In the genomic region with DNA sequence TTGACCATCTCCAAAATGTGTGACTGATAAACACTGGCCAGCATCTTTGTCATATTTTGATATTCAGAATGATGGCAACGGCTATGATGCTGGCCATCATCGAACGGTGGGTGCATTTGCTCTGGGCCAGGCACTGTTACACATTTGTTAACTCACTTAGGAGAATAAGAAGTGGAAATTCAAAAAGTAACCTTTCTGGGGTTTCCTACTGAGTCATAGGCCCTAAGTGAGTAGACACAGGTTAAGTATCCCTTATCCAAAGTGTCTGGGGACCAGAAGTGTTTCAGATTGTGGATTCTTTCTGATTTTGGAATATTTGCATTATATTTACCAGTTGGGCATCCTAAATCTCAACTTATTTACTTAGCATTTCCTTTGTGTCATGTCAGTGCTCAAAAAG, we compare ENCODE assay signal across 28 cellular contexts.
"Had no signal": no experiment of that assay in that cellular context is flagged by ENCODE, and none has a peak within 500 bp of the region (broad histone marks: within the 10 kb centered on the region; RNA-seq: fewer than 3 reads in every experiment).

No MANE protein-coding gene starts in this region.

- H3K27me3 ChIP-seq: stomach, suprapubic skin, testis, thyroid gland, tibial artery, tibial nerve, transverse colon, upper lobe of left lung, upper lobe of right lung, uterus, vagina had no signal

- H3K9me3 Mint-ChIP-seq: stimulated activated effector memory CD8-positive, alpha-beta T cell treated with anti-CD3 and anti-CD28 coated beads, Interleukin-12 subunit alpha, Interleukin-12 subunit beta, amount 100 ng/mL, for 72 hours; stimulated activated memory B cell treated with anti-CD40 and anti-IgM and Interleukin-4, amounts not matched to agents 10 μg/mL and 1 μg/mL and 100 μg/mL, for 72 hours; stimulated activated naive B cell treated with anti-CD40 and anti-IgM and Interleukin-4, amounts not matched to agents 10 μg/mL and 1 μg/mL and 100 μg/mL, for 72 hours; stimulated activated naive CD8-positive, alpha-beta T cell treated with anti-CD3 and anti-CD28 coated beads, Interleukin-15, Interleukin-2, amounts not matched to agents 100 ng/mL and 50 ng/mL, for 24 hours; type B pancreatic cell had no signal

- H3K36me3 Mint-ChIP-seq: stimulated activated effector memory CD8-positive, alpha-beta T cell treated with anti-CD3 and anti-CD28 coated beads, Interleukin-12 subunit alpha, Interleukin-12 subunit beta, amount 100 ng/mL, for 72 hours; stimulated activated memory B cell treated with anti-CD40 and anti-IgM and Interleukin-4, amounts not matched to agents 10 μg/mL and 1 μg/mL and 100 μg/mL, for 72 hours; stimulated activated naive B cell treated with anti-CD40 and anti-IgM and Interleukin-4, amounts not matched to agents 10 μg/mL and 1 μg/mL and 100 μg/mL, for 72 hours had no signal

- H3K4me1 ChIP-seq: stomach, thyroid gland, tibial artery, upper lobe of left lung, upper lobe of right lung, uterus had no signal

- H3K27ac ChIP-seq: stomach, suprapubic skin, testis, thoracic aorta, thyroid gland, tibial artery, tibial nerve, transverse colon, upper lobe of left lung, upper lobe of right lung, uterus, vagina had no signal

- H3K9me3 ChIP-seq: stomach, suprapubic skin, testis, thoracic aorta, thyroid gland, tibial artery, tibial nerve, transverse colon, upper lobe of left lung, upper lobe of right lung, uterus, vagina had no signal

- H3K4me1 Mint-ChIP-seq: stimulated activated effector memory CD8-positive, alpha-beta T cell treated with anti-CD3 and anti-CD28 coated beads, Interleukin-12 subunit alpha, Interleukin-12 subunit beta, amount 100 ng/mL, for 72 hours; stimulated activated naive B cell treated with anti-CD40 and anti-IgM and Interleukin-4, amounts not matched to agents 10 μg/mL and 1 μg/mL and 100 μg/mL, for 72 hours had no signal

- DNase-seq: stimulated activated CD4-positive, alpha-beta T cell treated with anti-CD3 and anti-CD28 coated beads, Interleukin-2, amount 100 ng/mL, for 24 hours; stimulated activated CD4-positive, alpha-beta T cell treated with anti-CD3 and anti-CD28 coated beads, Interleukin-2, amount 100 ng/mL, for 48 hours; stimulated activated CD4-positive, alpha-beta T cell treated with anti-CD3 and anti-CD28 coated beads, Interleukin-4, amount 100 ng/mL, for 1 hour; stimulated activated CD4-positive, alpha-beta T cell treated with anti-CD3 and anti-CD28 coated beads, Interleukin-4, amount 100 ng/mL, for 24 hours; stimulated activated CD4-positive, alpha-beta T cell treated with anti-CD3 and anti-CD28 coated beads, Interleukin-4, amount 100 ng/mL, for 4 hours; stimulated activated CD8-positive, alpha-beta memory T cell treated with anti-CD3 and anti-CD28 coated beads, Interleukin-4, amount 100 ng/mL, for 48 hours; stimulated activated naive B cell treated with anti-CD40 and anti-IgM and Interleukin-4, amounts not matched to agents 10 μg/mL and 1 μg/mL and 100 μg/mL, for 72 hours; stimulated activated naive CD4-positive, alpha-beta T cell; stimulated activated naive CD4-positive, alpha-beta T cell treated with Interleukin-2 at 50 U/mL for 16 hours; stomach; substantia nigra; testis; thyroid gland; tibial artery; transverse colon; trophoblast cell; upper lobe of left lung; upper lobe of right lung; uterus had no signal

- H3K36me3 ChIP-seq: transverse colon, uterus, vagina had no signal

- FAIRE-seq: urothelium cell line had no signal

- H3K27me3 Mint-ChIP-seq: stimulated activated naive B cell treated with anti-CD40 and anti-IgM and Interleukin-4, amounts not matched to agents 10 μg/mL and 1 μg/mL and 100 μg/mL, for 72 hours; stimulated activated naive CD8-positive, alpha-beta T cell treated with anti-CD3 and anti-CD28 coated beads, Interleukin-15, Interleukin-2, amounts not matched to agents 100 ng/mL and 50 ng/mL, for 24 hours; type B pancreatic cell had no signal

- H3K4me3 Mint-ChIP-seq: stimulated activated effector memory CD8-positive, alpha-beta T cell treated with anti-CD3 and anti-CD28 coated beads, Interleukin-12 subunit alpha, Interleukin-12 subunit beta, amount 100 ng/mL, for 72 hours; stimulated activated memory B cell treated with anti-CD40 and anti-IgM and Interleukin-4, amounts not matched to agents 10 μg/mL and 1 μg/mL and 100 μg/mL, for 72 hours; stimulated activated naive B cell treated with anti-CD40 and anti-IgM and Interleukin-4, amounts not matched to agents 10 μg/mL and 1 μg/mL and 100 μg/mL, for 72 hours; stimulated activated naive CD8-positive, alpha-beta T cell treated with anti-CD3 and anti-CD28 coated beads, Interleukin-15, Interleukin-2, amounts not matched to agents 100 ng/mL and 50 ng/mL, for 24 hours; type B pancreatic cell had no signal

- ATAC-seq: stimulated activated effector memory CD8-positive, alpha-beta T cell treated with anti-CD3 and anti-CD28 coated beads, Interleukin-12 subunit alpha, Interleukin-12 subunit beta, amount 100 ng/mL, for 72 hours; stimulated activated memory B cell treated with anti-CD40 and anti-IgM and Interleukin-4, amounts not matched to agents 10 μg/mL and 1 μg/mL and 100 μg/mL, for 72 hours; stimulated activated naive B cell treated with anti-CD40 and anti-IgM and Interleukin-4, amounts not matched to agents 10 μg/mL and 1 μg/mL and 100 μg/mL, for 72 hours; upper lobe of right lung had no signal

- H3K4me3 ChIP-seq: stomach, suprapubic skin, testis, thoracic aorta, thyroid gland, tibial artery, tibial nerve, transverse colon, upper lobe of left lung, upper lobe of right lung, uterus, vagina had no signal

- H3K27ac Mint-ChIP-seq: stimulated activated effector memory CD8-positive, alpha-beta T cell treated with anti-CD3 and anti-CD28 coated beads, Interleukin-12 subunit alpha, Interleukin-12 subunit beta, amount 100 ng/mL, for 72 hours; stimulated activated memory B cell treated with anti-CD40 and anti-IgM and Interleukin-4, amounts not matched to agents 10 μg/mL and 1 μg/mL and 100 μg/mL, for 72 hours; stimulated activated naive B cell treated with anti-CD40 and anti-IgM and Interleukin-4, amounts not matched to agents 10 μg/mL and 1 μg/mL and 100 μg/mL, for 72 hours; stimulated activated naive CD8-positive, alpha-beta T cell treated with anti-CD3 and anti-CD28 coated beads, Interleukin-15, Interleukin-2, amounts not matched to agents 100 ng/mL and 50 ng/mL, for 24 hours; type B pancreatic cell had no signal
